Comparison of ENCODE assay signal across 1 cellular context in the genomic region with DNA sequence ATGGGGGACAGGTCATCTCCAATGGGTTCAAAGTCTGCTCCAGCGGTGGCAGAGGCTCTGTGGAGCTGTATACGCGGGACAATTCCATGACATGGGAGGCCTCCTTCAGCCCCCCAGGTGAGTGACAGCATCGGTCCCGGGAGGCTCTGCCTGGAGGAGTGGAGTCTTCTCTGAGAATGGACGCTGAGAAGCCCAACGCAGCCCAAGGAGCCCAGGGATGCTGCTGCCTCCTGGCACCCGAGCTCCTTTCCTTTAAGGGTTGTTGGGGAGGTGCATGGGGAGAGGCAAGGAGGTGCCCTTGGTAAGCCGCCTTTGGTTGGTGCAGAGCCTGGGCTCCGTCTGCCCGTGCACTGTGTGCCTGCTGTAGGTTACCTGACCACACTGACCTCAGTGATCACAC.
TF ChIP-seq lines count a peak whose summit lies in the region.

No MANE protein-coding gene starts in this region.

TF ChIP-seq in GM12878, 131 proteins besides CTCF, POLR2A, EP300 and RAD21 (continued from another document):
- TF ChIP-seq, protein P1, sequence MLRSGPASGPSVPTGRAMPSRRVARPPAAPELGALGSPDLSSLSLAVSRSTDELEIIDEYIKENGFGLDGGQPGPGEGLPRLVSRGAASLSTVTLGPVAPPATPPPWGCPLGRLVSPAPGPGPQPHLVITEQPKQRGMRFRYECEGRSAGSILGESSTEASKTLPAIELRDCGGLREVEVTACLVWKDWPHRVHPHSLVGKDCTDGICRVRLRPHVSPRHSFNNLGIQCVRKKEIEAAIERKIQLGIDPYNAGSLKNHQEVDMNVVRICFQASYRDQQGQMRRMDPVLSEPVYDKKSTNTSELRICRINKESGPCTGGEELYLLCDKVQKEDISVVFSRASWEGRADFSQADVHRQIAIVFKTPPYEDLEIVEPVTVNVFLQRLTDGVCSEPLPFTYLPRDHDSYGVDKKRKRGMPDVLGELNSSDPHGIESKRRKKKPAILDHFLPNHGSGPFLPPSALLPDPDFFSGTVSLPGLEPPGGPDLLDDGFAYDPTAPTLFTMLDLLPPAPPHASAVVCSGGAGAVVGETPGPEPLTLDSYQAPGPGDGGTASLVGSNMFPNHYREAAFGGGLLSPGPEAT (IDR thresholded peaks at IDR 0.05; ENCODE audit: low read depth): no peak
- TF ChIP-seq CBFB (IDR thresholded peaks at IDR 0.05; ENCODE audit: low read depth): no peak
- TF ChIP-seq, protein P2, sequence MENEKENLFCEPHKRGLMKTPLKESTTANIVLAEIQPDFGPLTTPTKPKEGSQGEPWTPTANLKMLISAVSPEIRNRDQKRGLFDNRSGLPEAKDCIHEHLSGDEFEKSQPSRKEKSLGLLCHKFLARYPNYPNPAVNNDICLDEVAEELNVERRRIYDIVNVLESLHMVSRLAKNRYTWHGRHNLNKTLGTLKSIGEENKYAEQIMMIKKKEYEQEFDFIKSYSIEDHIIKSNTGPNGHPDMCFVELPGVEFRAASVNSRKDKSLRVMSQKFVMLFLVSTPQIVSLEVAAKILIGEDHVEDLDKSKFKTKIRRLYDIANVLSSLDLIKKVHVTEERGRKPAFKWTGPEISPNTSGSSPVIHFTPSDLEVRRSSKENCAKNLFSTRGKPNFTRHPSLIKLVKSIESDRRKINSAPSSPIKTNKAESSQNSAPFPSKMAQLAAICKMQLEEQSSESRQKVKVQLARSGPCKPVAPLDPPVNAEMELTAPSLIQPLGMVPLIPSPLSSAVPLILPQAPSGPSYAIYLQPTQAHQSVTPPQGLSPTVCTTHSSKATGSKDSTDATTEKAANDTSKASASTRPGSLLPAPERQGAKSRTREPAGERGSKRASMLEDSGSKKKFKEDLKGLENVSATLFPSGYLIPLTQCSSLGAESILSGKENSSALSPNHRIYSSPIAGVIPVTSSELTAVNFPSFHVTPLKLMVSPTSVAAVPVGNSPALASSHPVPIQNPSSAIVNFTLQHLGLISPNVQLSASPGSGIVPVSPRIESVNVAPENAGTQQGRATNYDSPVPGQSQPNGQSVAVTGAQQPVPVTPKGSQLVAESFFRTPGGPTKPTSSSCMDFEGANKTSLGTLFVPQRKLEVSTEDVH (IDR thresholded peaks at IDR 0.05; ENCODE audit: low read depth, partially characterized antibody): no peak
- TF ChIP-seq BHLHE40 (IDR thresholded peaks at IDR 0.05; ENCODE audit: borderline replicate concordance in 1 of 2, low read depth in 2 of 2, low read length in 1 of 2): 0 out of 4 replicates have a peak, but pooled peaks of 1 of the 2 experiments have one; percentile 3
TF ChIP-seq in GM12878: peak in this region for 2.
